ENCODE assay signal across 9 cellular contexts in the genomic region with DNA sequence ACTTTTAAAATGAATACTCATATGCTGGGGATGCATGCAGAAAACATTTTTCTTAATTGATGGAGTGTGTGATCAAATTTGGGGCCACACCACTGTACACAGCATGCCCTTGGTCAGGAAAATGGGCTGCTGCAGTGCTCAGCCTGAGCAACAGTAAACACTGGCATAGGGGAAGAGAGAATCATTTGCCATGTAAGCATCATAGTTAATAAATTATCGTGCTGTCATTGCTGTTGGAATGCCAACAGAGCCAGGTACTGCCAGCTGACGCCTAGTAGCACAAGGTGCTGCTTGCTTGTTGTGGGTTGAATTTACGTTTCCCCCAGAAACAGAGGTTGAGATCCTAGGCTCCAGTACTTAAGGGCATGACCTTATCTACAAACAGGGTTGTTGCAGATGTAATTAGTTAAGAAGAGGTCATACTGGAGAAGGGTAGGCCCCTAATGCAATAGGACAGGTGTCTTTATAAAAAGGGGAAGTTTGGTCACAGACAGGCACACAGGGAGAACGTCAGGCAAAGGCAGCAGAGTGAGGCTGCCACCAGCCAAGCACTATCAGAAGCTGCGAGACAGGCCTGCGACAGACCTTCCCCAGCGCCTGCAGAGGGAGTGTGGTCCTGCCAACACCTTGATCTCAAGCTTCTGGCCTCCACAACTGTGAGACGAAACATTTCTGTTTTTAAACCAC.
DNase-seq lines count a peak whose midpoint lies in the region; ATAC-seq and TF ChIP-seq lines count a peak whose summit lies in the region.
"Had no signal": no experiment of that assay in that cellular context is flagged by ENCODE, and none has a peak within 500 bp of the region (broad histone marks: within the 10 kb centered on the region; RNA-seq: fewer than 3 reads in every experiment).

No MANE protein-coding gene starts in this region.

- ATAC-seq in GM18907 (IDR thresholded peaks at IDR 0.05; ENCODE audit: unreplicated experiment) (peak; percentile 83), HG02678 (IDR thresholded peaks at IDR 0.05; ENCODE audit: unreplicated experiment) (peak; percentile 77), memory B cell (ENCODE audit: low read depth) (peak; percentile 96)

- no peaks in the 10 kb centered on the region for H3K27me3 Mint-ChIP-seq in memory B cell

- DNase-seq in NAMALWA (ENCODE audit: low spot score) (peak; percentile 77), memory B cell (ENCODE audit: low spot score in 2 of 2) (peak; percentile 45 to 69), coronary artery (ENCODE audit: low spot score) (no peak), GDM1 (lab: John Stamatoyannopoulos, UW) (no peak), medulla oblongata (ENCODE audit: extremely low spot score) (no peak), NCI-H2081 (lab: John Stamatoyannopoulos, UW) (no peak)
- DNase-seq: hypothalamus had no signal

- H3K27ac Mint-ChIP-seq in memory B cell, result peak overlapping the region; percentile 87

- H3K9me3 Mint-ChIP-seq in memory B cell, result peaks cover 4% of the 10 kb centered on the region

- no peak for TF ChIP-seq CTCF in coronary artery (IDR thresholded peaks at IDR 0.05)

- no peak overlapping the region for H3K4me3 Mint-ChIP-seq in memory B cell

- H3K36me3 Mint-ChIP-seq in memory B cell, result peaks cover 25% of the 10 kb centered on the region

- H3K4me1 Mint-ChIP-seq in memory B cell, result peaks cover 31% of the 10 kb centered on the region

- no peak overlapping the region for H3K4me3 ChIP-seq in coronary artery

- H3K27ac ChIP-seq in coronary artery, result no peak overlapping the region

Comparison
In these comparisons a context has a peak if more than half of its experiments do, and no peak if none do; other contexts are left out.
1. DNase-seq: peak in NAMALWA (single experiment) and memory B cell (2 of 2); none in coronary artery (single experiment), GDM1 (single experiment), medulla oblongata (single experiment) and NCI-H2081 (0 of 2).
2. Peak in every context shown above with its lines, with median percentiles within 50 percentile points of each other: ATAC-seq.